In genomic region chr14:91258876-91259275, GRCh38 we compare ENCODE assay signal across 23 cellular contexts. TPM values are rescaled to one million over a fixed set of nuclear protein-coding genes. Genes with fewer than 3 reads are reported as not detected.
DNase-seq lines count a peak whose midpoint lies in the region; ATAC-seq and TF ChIP-seq lines count a peak whose summit lies in the region.
"Had no signal": no experiment of that assay in that cellular context is flagged by ENCODE, and none has a peak within 500 bp of the region (broad histone marks: within the 10 kb centered on the region; RNA-seq: fewer than 3 reads in every experiment).

No MANE protein-coding gene starts in this region.

- H3K27me3 Mint-ChIP-seq in activated T-cell treated with anti-CD3 and anti-CD28 coated beads, Interleukin-2, amount 50 U/mL, for 72 hours (ENCODE audit: low read depth), result no peaks in the 10 kb centered on the region
- no peaks in the 10 kb centered on the region for H3K27me3 Mint-ChIP-seq in activated T-cell treated with anti-CD3 and anti-CD28 coated beads, Interleukin-2, amount 50 U/mL, for 4 hours (ENCODE audit: low read depth)
- H3K27me3 Mint-ChIP-seq in activated T-helper 17 cell treated with anti-CD3 and anti-CD28 coated beads, Interleukin-2, amount 50 U/mL, for 72 hours, result no peaks in the 10 kb centered on the region
- H3K27me3 Mint-ChIP-seq in nephron progenitor cell (ENCODE audit: low read depth, poor library complexity), result peaks cover 63% of the 10 kb centered on the region

- peaks cover 29% of the 10 kb centered on the region for H3F3A ChIP-seq in GM23248 (ENCODE audit: insufficient read depth)
- no peaks in the 10 kb centered on the region for H3F3A ChIP-seq in PC-9 (ENCODE audit: insufficient read depth, low read depth)

- no peaks in the 10 kb centered on the region for H3K36me3 Mint-ChIP-seq in activated T-cell treated with anti-CD3 and anti-CD28 coated beads, Interleukin-2, amount 50 U/mL, for 72 hours (ENCODE audit: insufficient read depth in 2 of 2)
- no peaks in the 10 kb centered on the region for H3K36me3 Mint-ChIP-seq in activated T-cell treated with anti-CD3 and anti-CD28 coated beads, Interleukin-2, amount 50 U/mL, for 4 hours (ENCODE audit: insufficient read depth)
- H3K36me3 Mint-ChIP-seq in activated T-helper 17 cell treated with anti-CD3 and anti-CD28 coated beads, Interleukin-2, amount 50 U/mL, for 72 hours (ENCODE audit: low read depth), result peaks cover 4% of the 10 kb centered on the region
- H3K36me3 Mint-ChIP-seq in nephron progenitor cell (ENCODE audit: low read depth), result no peaks in the 10 kb centered on the region
- H3K36me3 Mint-ChIP-seq: WTC11 had no signal

- H3K9ac ChIP-seq in GM23248, result peak overlapping the region; percentile 43; the same call in 1 of the 2 replicates
- H3K9ac ChIP-seq: parathyroid adenoma had no signal

- no peak overlapping the region for H3K4me3 ChIP-seq in GM23248
- H3K4me3 ChIP-seq in PC-9, result no peak overlapping the region
- H3K4me3 ChIP-seq: GM23338, left lung, Peyer's patch, spleen, thyroid gland had no signal

- H3K27ac Mint-ChIP-seq in activated T-cell treated with anti-CD3 and anti-CD28 coated beads, Interleukin-2, amount 50 U/mL, for 72 hours, result peak overlapping the region; percentile 18
- peak overlapping the region; percentile 55 for H3K27ac Mint-ChIP-seq in activated T-helper 17 cell treated with anti-CD3 and anti-CD28 coated beads, Interleukin-2, amount 50 U/mL, for 72 hours
- peak overlapping the region; percentile 53 for H3K27ac Mint-ChIP-seq in nephron progenitor cell
- H3K27ac Mint-ChIP-seq: B cell, GM23338, WTC11 had no signal

- H3K27me3 ChIP-seq in GM23248 (replicated peaks; ENCODE audit: insufficient read depth), result no peaks in the 10 kb centered on the region
- peaks cover 6% of the 10 kb centered on the region; the same call in 1 of the 2 replicates for H3K27me3 ChIP-seq in PC-9 (ENCODE audit: insufficient read depth, low read depth)
- H3K27me3 ChIP-seq: Peyer's patch, thyroid gland had no signal

- WGBS in GM23248 (ENCODE audit: low coverage in 1 of 2, low lambda C conversion rate in 2 of 2, missing lambda C conversion rate in 2 of 2), 2 experiments, result 96 to 100% methylated on average over 3 of the region's 3 CpGs

- no peak for DNase-seq in activated T-cell treated with anti-CD3 and anti-CD28 coated beads, Interleukin-2, amount 50 U/mL, for 72 hours
- DNase-seq in activated T-cell treated with anti-CD3 and anti-CD28 coated beads, Interleukin-2, amount 50 U/mL, for 4 hours, result no peak
- no peak for DNase-seq in GM23248
- DNase-seq in nephron progenitor cell, result no peak
- DNase-seq in PC-9, result no peak
- DNase-seq: ACHN; activated CD4-positive, alpha-beta T cell treated with anti-CD3 and anti-CD28 coated beads, Interleukin-2, amount 50 U/mL, for 4 hours; activated gamma-delta T cell treated with Interleukin-2 at 50 U/mL for 16 hours; amygdala; DMS 273 treated with DMSO at 0.1 percent for 48 hours; left lung; NCI-H1092; NCI-H1694; Peyer's patch; spleen; stimulated activated CD8-positive, alpha-beta memory T cell treated with anti-CD3 and anti-CD28 coated beads, Interleukin-4, amount 100 ng/mL, for 48 hours; thyroid gland had no signal

- BruUV-seq in PC-9 (replicated peaks; lab: Mats Ljungman, UMichigan), result no TSS peak

- POLR2A ChIA-PET in PC-9 (lab: Charles Lee; ENCODE audit: unreplicated experiment), result no interaction called here

- H3K4me3 Mint-ChIP-seq in activated T-cell treated with anti-CD3 and anti-CD28 coated beads, Interleukin-2, amount 50 U/mL, for 72 hours, result no peak overlapping the region
- H3K4me3 Mint-ChIP-seq in activated T-cell treated with anti-CD3 and anti-CD28 coated beads, Interleukin-2, amount 50 U/mL, for 4 hours, result no peak overlapping the region
- peak overlapping the region; percentile 54 for H3K4me3 Mint-ChIP-seq in activated T-helper 17 cell treated with anti-CD3 and anti-CD28 coated beads, Interleukin-2, amount 50 U/mL, for 72 hours
- no peak overlapping the region for H3K4me3 Mint-ChIP-seq in nephron progenitor cell
- H3K4me3 Mint-ChIP-seq: B cell, GM23338, WTC11 had no signal

- no peak overlapping the region for H2AFZ ChIP-seq in GM23248
- H2AFZ ChIP-seq in PC-9, result no peak overlapping the region
- H2AFZ ChIP-seq: GM23338, parathyroid adenoma had no signal

- H4K20me1 ChIP-seq in GM23248 (ENCODE audit: insufficient read depth) (no peaks in the 10 kb centered on the region), PC-9 (ENCODE audit: insufficient read depth) (no peaks in the 10 kb centered on the region)

- intact Hi-C loops in PC-9 (cut with micrococcal nuclease; ENCODE audit: unreplicated experiment), result no loop called here

- ATAC-seq in activated T-cell treated with anti-CD3 and anti-CD28 coated beads, Interleukin-2, amount 50 U/mL, for 72 hours (replicated peaks in 1 of 2), result no peak
- no peak for ATAC-seq in activated T-cell treated with anti-CD3 and anti-CD28 coated beads, Interleukin-2, amount 50 U/mL, for 4 hours
- ATAC-seq in activated T-helper 17 cell treated with anti-CD3 and anti-CD28 coated beads, Interleukin-2, amount 50 U/mL, for 72 hours (replicated peaks), result no peak
- ATAC-seq in HG03354 (IDR thresholded peaks at IDR 0.05; ENCODE audit: poor library complexity, severe bottlenecking, unreplicated experiment), result no peak
- ATAC-seq: GM23338, WTC11 had no signal

- no peaks in the 10 kb centered on the region for H3K36me3 ChIP-seq in GM23248 (ENCODE audit: low read depth)
- no peaks in the 10 kb centered on the region for H3K36me3 ChIP-seq in PC-9 (ENCODE audit: low read depth)
- H3K36me3 ChIP-seq: left lung, Peyer's patch, spleen, thyroid gland had no signal

- TF ChIP-seq CTCF in nephron progenitor cell (IDR thresholded peaks at IDR 0.05) (no peak), PC-9 (conservative IDR thresholded peaks at IDR 0.05) (no peak)

- no peaks in the 10 kb centered on the region for H3K9me2 ChIP-seq in GM23248 (ENCODE audit: insufficient read depth)
- no peaks in the 10 kb centered on the region for H3K9me2 ChIP-seq in PC-9 (ENCODE audit: insufficient read depth)

- peaks cover 86% of the 10 kb centered on the region for H3K4me1 Mint-ChIP-seq in activated T-cell treated with anti-CD3 and anti-CD28 coated beads, Interleukin-2, amount 50 U/mL, for 72 hours (ENCODE audit: low read depth)
- H3K4me1 Mint-ChIP-seq in activated T-cell treated with anti-CD3 and anti-CD28 coated beads, Interleukin-2, amount 50 U/mL, for 4 hours (ENCODE audit: low read depth), result peaks cover 62% of the 10 kb centered on the region
- H3K4me1 Mint-ChIP-seq in activated T-helper 17 cell treated with anti-CD3 and anti-CD28 coated beads, Interleukin-2, amount 50 U/mL, for 72 hours, result peaks cover 47% of the 10 kb centered on the region
- peaks cover 23% of the 10 kb centered on the region for H3K4me1 Mint-ChIP-seq in nephron progenitor cell

- H3K4me1 ChIP-seq in GM23248 (ENCODE audit: insufficient read depth) (peaks cover 11% of the 10 kb centered on the region; the same call in 1 of the 2 replicates), PC-9 (replicated peaks; ENCODE audit: insufficient read depth) (no peaks in the 10 kb centered on the region)

- in situ Hi-C loops in GM23248 (cut with MboI), result no loop called here

- CTCF ChIA-PET in PC-9 (lab: Charles Lee), result no interaction called here

- H3K9me3 Mint-ChIP-seq in activated T-cell treated with anti-CD3 and anti-CD28 coated beads, Interleukin-2, amount 50 U/mL, for 72 hours, result no peaks in the 10 kb centered on the region
- no peaks in the 10 kb centered on the region for H3K9me3 Mint-ChIP-seq in activated T-cell treated with anti-CD3 and anti-CD28 coated beads, Interleukin-2, amount 50 U/mL, for 4 hours
- no peaks in the 10 kb centered on the region for H3K9me3 Mint-ChIP-seq in activated T-helper 17 cell treated with anti-CD3 and anti-CD28 coated beads, Interleukin-2, amount 50 U/mL, for 72 hours
- peaks cover 3% of the 10 kb centered on the region for H3K9me3 Mint-ChIP-seq in nephron progenitor cell
- H3K9me3 Mint-ChIP-seq: GM23338 had no signal

- H3K4me2 ChIP-seq in GM23248 (ENCODE audit: unreplicated experiment) (no peak overlapping the region), PC-9 (no peak overlapping the region)
- H3K4me2 ChIP-seq: GM23338 had no signal

- H3K9me3 ChIP-seq in GM23248 (ENCODE audit: low read depth) (no peaks in the 10 kb centered on the region), PC-9 (ENCODE audit: insufficient read depth, low read depth) (no peaks in the 10 kb centered on the region)
- H3K9me3 ChIP-seq: left lung, Peyer's patch, spleen, thyroid gland had no signal

- peak overlapping the region; percentile 70 for H3K27ac ChIP-seq in GM23248
- H3K27ac ChIP-seq in PC-9, result no peak overlapping the region
- H3K27ac ChIP-seq: parathyroid adenoma, Peyer's patch, spleen, thyroid gland had no signal

- H3K79me2 ChIP-seq in GM23248 (ENCODE audit: insufficient read depth) (no peaks in the 10 kb centered on the region), PC-9 (ENCODE audit: low read depth) (no peaks in the 10 kb centered on the region)
- H3K79me2 ChIP-seq: parathyroid adenoma had no signal

RNA-seq across cellular contexts. Expression of gene GPR68, which starts 14.4 kb away (rescaled TPM):
- 10 to 100 TPM; 18.9 to 19.2 TPM for total RNA-seq in activated T-cell treated with anti-CD3 and anti-CD28 coated beads, Interleukin-2, amount 50 U/mL, for 72 hours
- total RNA-seq in activated T-cell treated with anti-CD3 and anti-CD28 coated beads, Interleukin-2, amount 50 U/mL, for 4 hours, result 1 to 10 TPM; 4.1 to 6.1 (median 6.0) TPM
- total RNA-seq in GM23248 (2014; rRNA removed; shearing (Covaris generic)), result 8.6 and 10.6 TPM in 2 replicates
- polyA plus RNA-seq in GM23248 (2016; fragmentation: Nextera tagmentation; extraction: Ambion mirVana), result 5.1 and 5.7 TPM in 2 replicates
- total RNA-seq in activated T-helper 17 cell treated with anti-CD3 and anti-CD28 coated beads, Interleukin-2, amount 50 U/mL, for 72 hours, result 10 to 100 TPM; 36.8 to 44.8 TPM
- not detected in 2 replicates for total RNA-seq in PC-9 (2021)
